In genomic region chr12:69885656-69886055, GRCh38 we compare ENCODE assay signal across 19 cellular contexts.
DNase-seq lines count a peak whose midpoint lies in the region; ATAC-seq and TF ChIP-seq lines count a peak whose summit lies in the region.
"Had no signal": no experiment of that assay in that cellular context is flagged by ENCODE, and none has a peak within 500 bp of the region (broad histone marks: within the 10 kb centered on the region; RNA-seq: fewer than 3 reads in every experiment).

No MANE protein-coding gene starts in this region.

- no peaks in the 10 kb centered on the region for H3K9me3 Mint-ChIP-seq in activated CD4-positive, alpha-beta T cell treated with anti-CD3 and anti-CD28 coated beads for 36 hours (ENCODE audit: low read depth)
- H3K9me3 Mint-ChIP-seq: activated naive CD4-positive, alpha-beta T cell treated with anti-CD3 and anti-CD28 coated beads, Interleukin-2, amount 50 U/mL, for 72 hours; effector memory CD8-positive, alpha-beta T cell; T-helper 1 cell treated with Interleukin-12 subunit alpha and Interleukin-12 subunit beta and Interleukin-4 antibody, amounts not matched to agents 30 μg/mL and 1 μg/mL, for 36 hours had no signal

- DNase-seq in NCI-H1694 treated with DMSO at 0.1 percent for 48 hours (lab: John Stamatoyannopoulos, UW) (peak; percentile 45), NCI-H1694 (lab: John Stamatoyannopoulos, UW) (no peak), sciatic nerve (ENCODE audit: low spot score) (no peak), iPS-NIHi11 (ENCODE audit: low spot score) (no peak)
- no peak for DNase-seq in activated CD4-positive, alpha-beta T cell treated with anti-CD3 and anti-CD28 coated beads for 36 hours
- no peak for DNase-seq in stimulated activated CD4-positive, alpha-beta T cell treated with anti-CD3 and anti-CD28 coated beads, Interleukin-2, amount 100 ng/mL, for 48 hours
- DNase-seq: activated CD8-positive, alpha-beta T cell treated with anti-CD3 and anti-CD28 coated beads, Interleukin-2, amount 10 ng/mL, durations not matched to agents 7 days and 5 days; activated T-cell treated with anti-CD3 and anti-CD28 coated beads, Interleukin-2, amount 50 U/mL, for 48 hours; effector memory CD8-positive, alpha-beta T cell; NCI-H1930; right cardiac atrium; stimulated activated naive CD4-positive, alpha-beta T cell treated with Interleukin-2 at 50 U/mL for 16 hours; transverse colon had no signal

- H2AFZ ChIP-seq in KMS-11 (ENCODE audit: low read depth): no peak overlapping the region

- H3K79me2 ChIP-seq in KMS-11 (ENCODE audit: insufficient read depth, low read depth): no peaks in the 10 kb centered on the region

- H3K4me1 Mint-ChIP-seq in activated CD4-positive, alpha-beta T cell treated with anti-CD3 and anti-CD28 coated beads for 36 hours: no peaks in the 10 kb centered on the region

- no peak overlapping the region for H3K27ac ChIP-seq in KMS-11
- H3K27ac ChIP-seq: BLaER1 treated with 17β-estradiol and CSF1 and Interleukin-3, amounts not matched to agents 10 nM and 100 nM; transverse colon had no signal

- POLR2A ChIA-PET in activated CD4-positive, alpha-beta T cell treated with anti-CD3 and anti-CD28 coated beads for 36 hours (lab: Charles Lee): no interaction called here

- H3K27me3 ChIP-seq in KMS-11 (ENCODE audit: insufficient read depth, low read depth): no peaks in the 10 kb centered on the region
- H3K27me3 ChIP-seq: BLaER1 treated with 17β-estradiol and CSF1 and Interleukin-3, amounts not matched to agents 10 nM and 100 nM; transverse colon had no signal

- H3K4me3 ChIP-seq in KMS-11 (IDR thresholded peaks at IDR 0.05; ENCODE audit: insufficient read depth, low read depth, low read length): no peak overlapping the region
- H3K4me3 ChIP-seq: BLaER1 treated with 17β-estradiol and CSF1 and Interleukin-3, amounts not matched to agents 10 nM and 100 nM; transverse colon had no signal

- ATAC-seq in HG02870 (IDR thresholded peaks at IDR 0.05; ENCODE audit: unreplicated experiment) (peak; percentile 56), sciatic nerve (peak; percentile 39)
- no peak for ATAC-seq in activated CD4-positive, alpha-beta T cell treated with anti-CD3 and anti-CD28 coated beads for 36 hours
- ATAC-seq: activated CD8-positive, alpha-beta T cell treated with anti-CD3 and anti-CD28 coated beads, Interleukin-2, amount 10 ng/mL, durations not matched to agents 7 days and 5 days; activated naive CD4-positive, alpha-beta T cell treated with anti-CD3 and anti-CD28 coated beads, Interleukin-2, amount 50 U/mL, for 72 hours; effector memory CD8-positive, alpha-beta T cell; right cardiac atrium; WTC11 had no signal

- CTCF ChIA-PET in activated CD4-positive, alpha-beta T cell treated with anti-CD3 and anti-CD28 coated beads for 36 hours (lab: Charles Lee): interaction anchor here (1.1 to 5.3 kb wide), 4 partner anchors 14 to 691 kb away, joined by 3 to 32 read pairs (median 6); no protein-coding TSS in a partner anchor

- no peaks in the 10 kb centered on the region for H3K36me3 ChIP-seq in KMS-11 (ENCODE audit: insufficient read depth)
- H3K36me3 ChIP-seq: BLaER1 treated with 17β-estradiol and CSF1 and Interleukin-3, amounts not matched to agents 10 nM and 100 nM; transverse colon had no signal

- H3K4me1 ChIP-seq in KMS-11 (ENCODE audit: low read depth, poor library complexity, severe bottlenecking): peaks cover 50% of the 10 kb centered on the region
- H3K4me1 ChIP-seq: transverse colon had no signal

- no peak overlapping the region for H3K9ac ChIP-seq in KMS-11
- H3K9ac ChIP-seq: BLaER1 treated with 17β-estradiol and CSF1 and Interleukin-3, amounts not matched to agents 10 nM and 100 nM had no signal

- TF ChIP-seq CTCF in KMS-11 (conservative IDR thresholded peaks at IDR 0.05; ENCODE audit: low read depth, low read length): no peak

- H3K36me3 Mint-ChIP-seq in activated CD4-positive, alpha-beta T cell treated with anti-CD3 and anti-CD28 coated beads for 36 hours (ENCODE audit: low read depth): no peaks in the 10 kb centered on the region
- H3K36me3 Mint-ChIP-seq: activated naive CD4-positive, alpha-beta T cell treated with anti-CD3 and anti-CD28 coated beads, Interleukin-2, amount 50 U/mL, for 72 hours; WTC11 had no signal

- peak overlapping the region; percentile 38 for H3K4me2 ChIP-seq in KMS-11

- intact Hi-C loops in sciatic nerve (cut with DNase I): loop anchor here (10.0 kb wide), 1 partner anchor 849 kb away; no protein-coding TSS in a partner anchor
- intact Hi-C loops in activated CD4-positive, alpha-beta T cell treated with anti-CD3 and anti-CD28 coated beads for 36 hours (cut with DNase I, micrococcal nuclease): no loop called here

- no peaks in the 10 kb centered on the region for H4K20me1 ChIP-seq in KMS-11 (ENCODE audit: insufficient read depth)
- H4K20me1 ChIP-seq: BLaER1 treated with 17β-estradiol and CSF1 and Interleukin-3, amounts not matched to agents 10 nM and 100 nM had no signal

- H3K27me3 Mint-ChIP-seq in activated CD4-positive, alpha-beta T cell treated with anti-CD3 and anti-CD28 coated beads for 36 hours: peaks cover 2% of the 10 kb centered on the region

- no peak overlapping the region for H3K4me3 Mint-ChIP-seq in activated CD4-positive, alpha-beta T cell treated with anti-CD3 and anti-CD28 coated beads for 36 hours
- H3K4me3 Mint-ChIP-seq: activated CD8-positive, alpha-beta T cell treated with anti-CD3 and anti-CD28 coated beads, Interleukin-2, amount 10 ng/mL, durations not matched to agents 7 days and 5 days; effector memory CD8-positive, alpha-beta T cell; T-helper 1 cell treated with Interleukin-12 subunit alpha and Interleukin-12 subunit beta and Interleukin-4 antibody, amounts not matched to agents 30 μg/mL and 1 μg/mL, for 36 hours; WTC11 had no signal

- H3K27ac Mint-ChIP-seq in activated CD4-positive, alpha-beta T cell treated with anti-CD3 and anti-CD28 coated beads for 36 hours: no peak overlapping the region
- H3K27ac Mint-ChIP-seq: activated CD8-positive, alpha-beta T cell treated with anti-CD3 and anti-CD28 coated beads, Interleukin-2, amount 10 ng/mL, durations not matched to agents 7 days and 5 days; activated naive CD4-positive, alpha-beta T cell treated with anti-CD3 and anti-CD28 coated beads, Interleukin-2, amount 50 U/mL, for 72 hours; effector memory CD8-positive, alpha-beta T cell; T-helper 1 cell treated with Interleukin-12 subunit alpha and Interleukin-12 subunit beta and Interleukin-4 antibody, amounts not matched to agents 30 μg/mL and 1 μg/mL, for 36 hours; WTC11 had no signal
